Comparison of ENCODE assay signal across 1 cellular context in the genomic region with DNA sequence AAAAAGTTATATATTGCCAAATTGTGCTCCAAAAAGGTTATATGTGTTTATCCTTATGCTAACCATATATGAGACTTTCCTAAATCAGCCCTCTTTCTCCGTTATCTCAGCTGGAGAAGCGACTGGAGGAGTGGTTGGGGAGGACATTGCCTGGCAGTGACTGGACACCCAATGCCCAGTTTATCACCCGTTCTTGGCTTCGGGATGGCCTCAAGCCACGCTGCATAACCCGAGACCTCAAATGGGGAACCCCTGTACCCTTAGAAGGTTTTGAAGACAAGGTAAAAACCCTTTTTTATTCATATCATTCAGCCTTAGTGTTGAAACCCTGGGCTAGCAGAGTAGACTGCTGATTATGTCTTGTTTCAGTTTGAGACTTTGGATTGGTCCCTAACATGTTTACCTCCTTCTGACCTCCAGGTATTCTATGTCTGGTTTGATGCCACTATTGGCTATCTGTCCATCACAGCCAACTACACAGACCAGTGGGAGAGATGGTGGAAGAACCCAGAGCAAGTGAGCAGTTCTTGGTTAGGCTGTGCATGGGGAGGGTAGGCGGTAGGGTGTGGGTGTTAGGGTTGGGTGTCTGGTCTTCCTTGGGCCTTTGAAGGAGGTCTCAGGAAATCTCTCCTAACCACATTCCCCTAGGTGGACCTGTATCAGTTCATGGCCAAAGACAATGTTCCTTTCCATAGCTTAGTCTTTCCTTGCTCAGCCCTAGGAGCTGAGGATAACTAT.
TF ChIP-seq lines count a peak whose summit lies in the region.

No MANE protein-coding gene starts in this region.

TF ChIP-seq in HEK293, 187 proteins besides CTCF, POLR2A, EP300 and RAD21:
- TF ChIP-seq EGR2 (tag by site-specific recombination; IDR thresholded peaks at IDR 0.05; ENCODE audit: low read depth) (peak; percentile 59), ZNF114 (tag by site-specific recombination; IDR thresholded peaks at IDR 0.05) (no peak), ZFHX2 (tag by site-specific recombination; conservative IDR thresholded peaks at IDR 0.05) (peak; percentile 72), ZNF223 (tag by site-specific recombination; IDR thresholded peaks at IDR 0.05) (no peak), KLF9 (tag by site-specific recombination; IDR thresholded peaks at IDR 0.05; ENCODE audit: low read depth) (no peak), KLF10 (tag by site-specific recombination; IDR thresholded peaks at IDR 0.05) (no peak)
TF ChIP-seq in HEK293: peak in this region for 2.
